In the genomic region with DNA sequence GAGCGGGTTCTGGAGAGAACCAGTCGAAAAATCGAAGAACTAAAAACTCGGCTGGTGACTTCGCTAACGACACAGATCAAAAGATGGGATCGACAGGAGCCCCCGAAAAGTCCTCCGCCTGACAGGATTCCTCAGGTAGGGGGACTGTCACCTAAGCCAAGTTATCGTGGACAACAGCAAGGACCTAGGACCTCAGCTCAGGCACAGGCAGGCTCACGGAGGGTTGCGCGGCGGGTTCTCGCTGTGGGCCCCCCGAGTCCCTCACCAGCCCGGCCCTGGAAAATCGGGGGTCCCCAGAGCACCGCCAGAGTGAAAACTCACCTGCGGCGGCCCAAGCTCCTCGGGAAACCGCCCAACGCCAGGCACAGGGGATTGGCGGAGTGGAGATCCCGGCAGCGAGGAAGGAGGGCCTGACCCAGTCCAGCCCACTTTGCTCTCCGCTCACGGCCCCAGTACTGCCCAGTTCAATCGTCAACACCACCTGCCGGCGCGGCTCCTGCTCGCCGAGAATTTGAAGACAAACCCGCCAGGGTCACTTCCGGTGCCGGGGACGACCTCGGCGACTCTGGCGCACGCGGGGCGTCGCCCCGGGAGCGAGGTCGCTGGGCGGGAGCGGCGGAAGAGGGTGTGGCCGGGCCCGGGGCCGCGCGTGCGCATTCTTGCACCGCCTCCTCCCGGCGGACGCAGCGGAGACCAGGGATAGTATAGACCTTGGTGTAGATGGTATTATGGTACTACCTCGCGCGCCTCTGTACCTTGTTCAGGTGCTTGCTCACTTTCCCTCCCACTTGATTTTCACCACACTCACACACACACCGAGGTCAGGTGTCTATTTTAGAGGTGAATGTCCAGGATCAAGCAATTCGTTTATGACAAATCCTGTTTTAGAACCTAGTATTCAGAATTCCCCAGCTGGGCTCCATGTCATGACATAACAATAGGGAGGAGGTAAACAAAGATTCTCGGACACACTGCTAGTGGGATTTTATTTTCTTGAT, we compare ENCODE assay signal across 1 cellular context.
TF ChIP-seq lines count a peak whose summit lies in the region.

A gene (minus strand): TSS at position 567 of the 998 bp plus-strand sequence. CDS start 10,167 bp downstream, outside the sequence.

TF ChIP-seq in K562, 482 proteins besides CTCF, POLR2A, EP300 and RAD21 (continued from another document and continues in another):
- TF ChIP-seq, protein P1, sequence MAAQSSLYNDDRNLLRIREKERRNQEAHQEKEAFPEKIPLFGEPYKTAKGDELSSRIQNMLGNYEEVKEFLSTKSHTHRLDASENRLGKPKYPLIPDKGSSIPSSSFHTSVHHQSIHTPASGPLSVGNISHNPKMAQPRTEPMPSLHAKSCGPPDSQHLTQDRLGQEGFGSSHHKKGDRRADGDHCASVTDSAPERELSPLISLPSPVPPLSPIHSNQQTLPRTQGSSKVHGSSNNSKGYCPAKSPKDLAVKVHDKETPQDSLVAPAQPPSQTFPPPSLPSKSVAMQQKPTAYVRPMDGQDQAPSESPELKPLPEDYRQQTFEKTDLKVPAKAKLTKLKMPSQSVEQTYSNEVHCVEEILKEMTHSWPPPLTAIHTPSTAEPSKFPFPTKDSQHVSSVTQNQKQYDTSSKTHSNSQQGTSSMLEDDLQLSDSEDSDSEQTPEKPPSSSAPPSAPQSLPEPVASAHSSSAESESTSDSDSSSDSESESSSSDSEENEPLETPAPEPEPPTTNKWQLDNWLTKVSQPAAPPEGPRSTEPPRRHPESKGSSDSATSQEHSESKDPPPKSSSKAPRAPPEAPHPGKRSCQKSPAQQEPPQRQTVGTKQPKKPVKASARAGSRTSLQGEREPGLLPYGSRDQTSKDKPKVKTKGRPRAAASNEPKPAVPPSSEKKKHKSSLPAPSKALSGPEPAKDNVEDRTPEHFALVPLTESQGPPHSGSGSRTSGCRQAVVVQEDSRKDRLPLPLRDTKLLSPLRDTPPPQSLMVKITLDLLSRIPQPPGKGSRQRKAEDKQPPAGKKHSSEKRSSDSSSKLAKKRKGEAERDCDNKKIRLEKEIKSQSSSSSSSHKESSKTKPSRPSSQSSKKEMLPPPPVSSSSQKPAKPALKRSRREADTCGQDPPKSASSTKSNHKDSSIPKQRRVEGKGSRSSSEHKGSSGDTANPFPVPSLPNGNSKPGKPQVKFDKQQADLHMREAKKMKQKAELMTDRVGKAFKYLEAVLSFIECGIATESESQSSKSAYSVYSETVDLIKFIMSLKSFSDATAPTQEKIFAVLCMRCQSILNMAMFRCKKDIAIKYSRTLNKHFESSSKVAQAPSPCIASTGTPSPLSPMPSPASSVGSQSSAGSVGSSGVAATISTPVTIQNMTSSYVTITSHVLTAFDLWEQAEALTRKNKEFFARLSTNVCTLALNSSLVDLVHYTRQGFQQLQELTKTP (IDR thresholded peaks at IDR 0.05; ENCODE audit: low read depth in 1 of 2, partially characterized antibody in 2 of 2) = peak in 1 of 2 experiments; percentile 58
- TF ChIP-seq ZNF507 (tag; conservative IDR thresholded peaks at IDR 0.05) (no peak), FOXJ3 (CRISPR knock-in tag; IDR thresholded peaks at IDR 0.05) (no peak), RFX7 (CRISPR knock-in tag; IDR thresholded peaks at IDR 0.05) (no peak), SNIP1 (IDR thresholded peaks at IDR 0.05; ENCODE audit: low read depth) (no peak), SMAD2 (IDR thresholded peaks at IDR 0.05; ENCODE audit: low read depth, low read length) (no peak), TBL1XR1 (IDR thresholded peaks at IDR 0.05; ENCODE audit: low read length in 2 of 2) (peak; percentile 21 to 66; a peak in 2 of 4 replicates), FOXP1 (CRISPR knock-in tag; IDR thresholded peaks at IDR 0.05) (peak; percentile 89), GTF2E2 (tag; IDR thresholded peaks at IDR 0.05) (no peak), POLR2AphosphoS2 (IDR thresholded peaks at IDR 0.05; ENCODE audit: low read length) (no peak), ZNF311 (CRISPR knock-in tag; IDR thresholded peaks at IDR 0.05) (no peak), SIRT6 (IDR thresholded peaks at IDR 0.05; ENCODE audit: low read depth, low read length) (no peak), NCOA6 (IDR thresholded peaks at IDR 0.05) (no peak), PCBP1 (IDR thresholded peaks at IDR 0.05; ENCODE audit: low read depth, low read length, poor library complexity, severe bottlenecking) (peak; percentile 51), NFIX (CRISPR knock-in tag; IDR thresholded peaks at IDR 0.05; ENCODE audit: low read depth) (no peak), SLC30A9 (CRISPR knock-in tag; IDR thresholded peaks at IDR 0.05) (no peak), PRMT5 (CRISPR knock-in tag; IDR thresholded peaks at IDR 0.05) (no peak), KLF10 (CRISPR knock-in tag; IDR thresholded peaks at IDR 0.05) (no peak), POLR2B (IDR thresholded peaks at IDR 0.05; ENCODE audit: low read depth, partially characterized antibody) (peak; percentile 86), CAMTA2 (CRISPR knock-in tag; conservative IDR thresholded peaks at IDR 0.05) (no peak), ZNF217 (CRISPR knock-in tag; IDR thresholded peaks at IDR 0.05) (no peak), STAG1 (CRISPR knock-in tag; IDR thresholded peaks at IDR 0.05; ENCODE audit: borderline replicate concordance) (no peak), MECOM (CRISPR knock-in tag; IDR thresholded peaks at IDR 0.05) (no peak), MCM3 (IDR thresholded peaks at IDR 0.05) (no peak), FOXK1 (CRISPR knock-in tag; IDR thresholded peaks at IDR 0.05; ENCODE audit: borderline replicate concordance) (peak; percentile 96), POU5F1 (IDR thresholded peaks at IDR 0.05; ENCODE audit: borderline replicate concordance, low read depth, low read length, partially characterized antibody) (peak; percentile 37), SRSF1 (IDR thresholded peaks at IDR 0.05; ENCODE audit: low read depth, low read length) (peak; percentile 86; the same call in 1 of the 2 replicates), XRCC4 (IDR thresholded peaks at IDR 0.05; ENCODE audit: extremely low read depth, insufficient read depth, insufficient read length) (no peak), EZH2 (IDR thresholded peaks at IDR 0.05; ENCODE audit: borderline replicate concordance, low read depth, low read length) (no peak), IRF2 (CRISPR knock-in tag; IDR thresholded peaks at IDR 0.05) (no peak), ADNP (tag; IDR thresholded peaks at IDR 0.05) (no peak), NCOR1 (IDR thresholded peaks at IDR 0.05) (peak; percentile 42)
- TF ChIP-seq, protein P2, sequence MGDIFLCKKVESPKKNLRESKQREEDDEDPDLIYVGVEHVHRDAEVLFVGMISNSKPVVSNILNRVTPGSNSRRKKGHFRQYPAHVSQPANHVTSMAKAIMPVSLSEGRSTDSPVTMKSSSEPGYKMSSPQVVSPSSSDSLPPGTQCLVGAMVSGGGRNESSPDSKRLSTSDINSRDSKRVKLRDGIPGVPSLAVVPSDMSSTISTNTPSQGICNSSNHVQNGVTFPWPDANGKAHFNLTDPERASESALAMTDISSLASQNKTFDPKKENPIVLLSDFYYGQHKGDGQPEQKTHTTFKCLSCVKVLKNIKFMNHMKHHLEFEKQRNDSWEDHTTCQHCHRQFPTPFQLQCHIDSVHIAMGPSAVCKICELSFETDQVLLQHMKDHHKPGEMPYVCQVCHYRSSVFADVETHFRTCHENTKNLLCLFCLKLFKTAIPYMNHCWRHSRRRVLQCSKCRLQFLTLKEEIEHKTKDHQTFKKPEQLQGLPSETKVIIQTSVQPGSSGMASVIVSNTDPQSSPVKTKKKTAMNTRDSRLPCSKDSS (IDR thresholded peaks at IDR 0.05; ENCODE audit: low read depth, partially characterized antibody) = no peak
- TF ChIP-seq, protein P3, sequence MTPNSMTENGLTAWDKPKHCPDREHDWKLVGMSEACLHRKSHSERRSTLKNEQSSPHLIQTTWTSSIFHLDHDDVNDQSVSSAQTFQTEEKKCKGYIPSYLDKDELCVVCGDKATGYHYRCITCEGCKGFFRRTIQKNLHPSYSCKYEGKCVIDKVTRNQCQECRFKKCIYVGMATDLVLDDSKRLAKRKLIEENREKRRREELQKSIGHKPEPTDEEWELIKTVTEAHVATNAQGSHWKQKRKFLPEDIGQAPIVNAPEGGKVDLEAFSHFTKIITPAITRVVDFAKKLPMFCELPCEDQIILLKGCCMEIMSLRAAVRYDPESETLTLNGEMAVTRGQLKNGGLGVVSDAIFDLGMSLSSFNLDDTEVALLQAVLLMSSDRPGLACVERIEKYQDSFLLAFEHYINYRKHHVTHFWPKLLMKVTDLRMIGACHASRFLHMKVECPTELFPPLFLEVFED (CRISPR knock-in tag; conservative IDR thresholded peaks at IDR 0.05) = 0 out of 2 replicates have a peak, but pooled peaks have one; percentile 52
- TF ChIP-seq, protein P4, sequence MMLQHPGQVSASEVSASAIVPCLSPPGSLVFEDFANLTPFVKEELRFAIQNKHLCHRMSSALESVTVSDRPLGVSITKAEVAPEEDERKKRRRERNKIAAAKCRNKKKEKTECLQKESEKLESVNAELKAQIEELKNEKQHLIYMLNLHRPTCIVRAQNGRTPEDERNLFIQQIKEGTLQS (IDR thresholded peaks at IDR 0.05) = no peak
- TF ChIP-seq, protein P4 (CRISPR knock-in tag; conservative IDR thresholded peaks at IDR 0.05) = peak; percentile 50; the same call in 1 of the 2 replicates
- TF ChIP-seq, protein P5, sequence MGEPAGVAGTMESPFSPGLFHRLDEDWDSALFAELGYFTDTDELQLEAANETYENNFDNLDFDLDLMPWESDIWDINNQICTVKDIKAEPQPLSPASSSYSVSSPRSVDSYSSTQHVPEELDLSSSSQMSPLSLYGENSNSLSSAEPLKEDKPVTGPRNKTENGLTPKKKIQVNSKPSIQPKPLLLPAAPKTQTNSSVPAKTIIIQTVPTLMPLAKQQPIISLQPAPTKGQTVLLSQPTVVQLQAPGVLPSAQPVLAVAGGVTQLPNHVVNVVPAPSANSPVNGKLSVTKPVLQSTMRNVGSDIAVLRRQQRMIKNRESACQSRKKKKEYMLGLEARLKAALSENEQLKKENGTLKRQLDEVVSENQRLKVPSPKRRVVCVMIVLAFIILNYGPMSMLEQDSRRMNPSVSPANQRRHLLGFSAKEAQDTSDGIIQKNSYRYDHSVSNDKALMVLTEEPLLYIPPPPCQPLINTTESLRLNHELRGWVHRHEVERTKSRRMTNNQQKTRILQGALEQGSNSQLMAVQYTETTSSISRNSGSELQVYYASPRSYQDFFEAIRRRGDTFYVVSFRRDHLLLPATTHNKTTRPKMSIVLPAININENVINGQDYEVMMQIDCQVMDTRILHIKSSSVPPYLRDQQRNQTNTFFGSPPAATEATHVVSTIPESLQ (CRISPR knock-in tag; IDR thresholded peaks at IDR 0.05) = peak; percentile 99; the same call in 1 of the 2 replicates
- TF ChIP-seq, protein P6, sequence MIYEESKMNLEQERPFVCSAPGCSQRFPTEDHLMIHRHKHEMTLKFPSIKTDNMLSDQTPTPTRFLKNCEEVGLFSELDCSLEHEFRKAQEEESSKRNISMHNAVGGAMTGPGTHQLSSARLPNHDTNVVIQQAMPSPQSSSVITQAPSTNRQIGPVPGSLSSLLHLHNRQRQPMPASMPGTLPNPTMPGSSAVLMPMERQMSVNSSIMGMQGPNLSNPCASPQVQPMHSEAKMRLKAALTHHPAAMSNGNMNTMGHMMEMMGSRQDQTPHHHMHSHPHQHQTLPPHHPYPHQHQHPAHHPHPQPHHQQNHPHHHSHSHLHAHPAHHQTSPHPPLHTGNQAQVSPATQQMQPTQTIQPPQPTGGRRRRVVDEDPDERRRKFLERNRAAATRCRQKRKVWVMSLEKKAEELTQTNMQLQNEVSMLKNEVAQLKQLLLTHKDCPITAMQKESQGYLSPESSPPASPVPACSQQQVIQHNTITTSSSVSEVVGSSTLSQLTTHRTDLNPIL (CRISPR knock-in tag; IDR thresholded peaks at IDR 0.05) = no peak
- TF ChIP-seq, protein P7, sequence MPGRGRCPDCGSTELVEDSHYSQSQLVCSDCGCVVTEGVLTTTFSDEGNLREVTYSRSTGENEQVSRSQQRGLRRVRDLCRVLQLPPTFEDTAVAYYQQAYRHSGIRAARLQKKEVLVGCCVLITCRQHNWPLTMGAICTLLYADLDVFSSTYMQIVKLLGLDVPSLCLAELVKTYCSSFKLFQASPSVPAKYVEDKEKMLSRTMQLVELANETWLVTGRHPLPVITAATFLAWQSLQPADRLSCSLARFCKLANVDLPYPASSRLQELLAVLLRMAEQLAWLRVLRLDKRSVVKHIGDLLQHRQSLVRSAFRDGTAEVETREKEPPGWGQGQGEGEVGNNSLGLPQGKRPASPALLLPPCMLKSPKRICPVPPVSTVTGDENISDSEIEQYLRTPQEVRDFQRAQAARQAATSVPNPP (IDR thresholded peaks at IDR 0.05; ENCODE audit: borderline replicate concordance, insufficient read depth, insufficient read length) = no peak
- TF ChIP-seq, protein P8, sequence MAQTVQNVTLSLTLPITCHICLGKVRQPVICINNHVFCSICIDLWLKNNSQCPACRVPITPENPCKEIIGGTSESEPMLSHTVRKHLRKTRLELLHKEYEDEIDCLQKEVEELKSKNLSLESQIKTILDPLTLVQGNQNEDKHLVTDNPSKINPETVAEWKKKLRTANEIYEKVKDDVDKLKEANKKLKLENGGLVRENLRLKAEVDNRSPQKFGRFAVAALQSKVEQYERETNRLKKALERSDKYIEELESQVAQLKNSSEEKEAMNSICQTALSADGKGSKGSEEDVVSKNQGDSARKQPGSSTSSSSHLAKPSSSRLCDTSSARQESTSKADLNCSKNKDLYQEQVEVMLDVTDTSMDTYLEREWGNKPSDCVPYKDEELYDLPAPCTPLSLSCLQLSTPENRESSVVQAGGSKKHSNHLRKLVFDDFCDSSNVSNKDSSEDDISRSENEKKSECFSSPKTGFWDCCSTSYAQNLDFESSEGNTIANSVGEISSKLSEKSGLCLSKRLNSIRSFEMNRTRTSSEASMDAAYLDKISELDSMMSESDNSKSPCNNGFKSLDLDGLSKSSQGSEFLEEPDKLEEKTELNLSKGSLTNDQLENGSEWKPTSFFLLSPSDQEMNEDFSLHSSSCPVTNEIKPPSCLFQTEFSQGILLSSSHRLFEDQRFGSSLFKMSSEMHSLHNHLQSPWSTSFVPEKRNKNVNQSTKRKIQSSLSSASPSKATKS (CRISPR knock-in tag; IDR thresholded peaks at IDR 0.05) = no peak
- TF ChIP-seq, protein P9, sequence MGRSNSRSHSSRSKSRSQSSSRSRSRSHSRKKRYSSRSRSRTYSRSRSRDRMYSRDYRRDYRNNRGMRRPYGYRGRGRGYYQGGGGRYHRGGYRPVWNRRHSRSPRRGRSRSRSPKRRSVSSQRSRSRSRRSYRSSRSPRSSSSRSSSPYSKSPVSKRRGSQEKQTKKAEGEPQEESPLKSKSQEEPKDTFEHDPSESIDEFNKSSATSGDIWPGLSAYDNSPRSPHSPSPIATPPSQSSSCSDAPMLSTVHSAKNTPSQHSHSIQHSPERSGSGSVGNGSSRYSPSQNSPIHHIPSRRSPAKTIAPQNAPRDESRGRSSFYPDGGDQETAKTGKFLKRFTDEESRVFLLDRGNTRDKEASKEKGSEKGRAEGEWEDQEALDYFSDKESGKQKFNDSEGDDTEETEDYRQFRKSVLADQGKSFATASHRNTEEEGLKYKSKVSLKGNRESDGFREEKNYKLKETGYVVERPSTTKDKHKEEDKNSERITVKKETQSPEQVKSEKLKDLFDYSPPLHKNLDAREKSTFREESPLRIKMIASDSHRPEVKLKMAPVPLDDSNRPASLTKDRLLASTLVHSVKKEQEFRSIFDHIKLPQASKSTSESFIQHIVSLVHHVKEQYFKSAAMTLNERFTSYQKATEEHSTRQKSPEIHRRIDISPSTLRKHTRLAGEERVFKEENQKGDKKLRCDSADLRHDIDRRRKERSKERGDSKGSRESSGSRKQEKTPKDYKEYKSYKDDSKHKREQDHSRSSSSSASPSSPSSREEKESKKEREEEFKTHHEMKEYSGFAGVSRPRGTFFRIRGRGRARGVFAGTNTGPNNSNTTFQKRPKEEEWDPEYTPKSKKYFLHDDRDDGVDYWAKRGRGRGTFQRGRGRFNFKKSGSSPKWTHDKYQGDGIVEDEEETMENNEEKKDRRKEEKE (IDR thresholded peaks at IDR 0.05; ENCODE audit: borderline replicate concordance in 1 of 2, control insufficient read depth in 1 of 2, low read depth in 2 of 2, low read length in 1 of 2) = peak in 1 of 2 experiments; percentile 91; a peak in 1 of 4 replicates
